8 cellular contexts compared by ENCODE assay signal in genomic region chr5:113513384-113514262, GRCh38. TPM values are rescaled to one million over a fixed set of nuclear protein-coding genes. Genes with fewer than 3 reads are reported as not detected.
A peak's percentile ranks its signal among the peaks of the same experiment; 100 is the strongest.
DNase-seq lines count a peak whose midpoint lies in the region; ATAC-seq and TF ChIP-seq lines count a peak whose summit lies in the region.

Gene YTHDC2, plus strand, starts transcription at chr5:113513694. Its CDS starts 202 bp downstream, at chr5:113513896.

- 2% methylated on average over 63 of the region's 69 CpGs for WGBS in smooth muscle cell (ENCODE audit: low lambda C conversion rate)

- H3K9me3 ChIP-seq in breast epithelium (no peaks in the 10 kb centered on the region), iPS-20b (ENCODE audit: insufficient read depth, low read depth, low read length) (no peaks in the 10 kb centered on the region), smooth muscle cell (replicated peaks; ENCODE audit: low read depth) (no peaks in the 10 kb centered on the region)

- no peaks in the 10 kb centered on the region for H3K27me3 ChIP-seq in ACC112 (ENCODE audit: insufficient read depth, low read length)
- H3K27me3 ChIP-seq in breast epithelium = no peaks in the 10 kb centered on the region
- no peaks in the 10 kb centered on the region for H3K27me3 ChIP-seq in iPS-20b (ENCODE audit: insufficient read depth, low read length)
- H3K27me3 ChIP-seq in smooth muscle cell (ENCODE audit: low read depth) = no peaks in the 10 kb centered on the region

- H2AFZ ChIP-seq in ACC112 (ENCODE audit: low read length, unreplicated experiment) (peak within 1 kb of the TSS; percentile 87), smooth muscle cell (ENCODE audit: low read depth) (peak within 1 kb of the TSS; percentile 90)

- ATAC-seq in GM18858 (IDR thresholded peaks at IDR 0.05; ENCODE audit: unreplicated experiment) = peak; percentile 97
- ATAC-seq in HG03095 (IDR thresholded peaks at IDR 0.05; ENCODE audit: unreplicated experiment) = peak; percentile 99

- no peaks in the 10 kb centered on the region for H3K36me3 ChIP-seq in ACC112 (ENCODE audit: insufficient read depth, low read length)
- no peaks in the 10 kb centered on the region for H3K36me3 ChIP-seq in breast epithelium
- peaks cover 23% of the 10 kb centered on the region; the same call in 1 of the 2 replicates for H3K36me3 ChIP-seq in iPS-20b (ENCODE audit: insufficient read depth, low read depth, low read length)
- no peaks in the 10 kb centered on the region for H3K36me3 ChIP-seq in smooth muscle cell (ENCODE audit: low read depth)

- H3K79me2 ChIP-seq in ACC112 (ENCODE audit: control insufficient read depth, insufficient read depth, low read length, unreplicated experiment) (peaks cover 23% of the 10 kb centered on the region), smooth muscle cell (ENCODE audit: low read depth) (peaks cover 33% of the 10 kb centered on the region)

- TF ChIP-seq CTCF in VCaP (conservative IDR thresholded peaks at IDR 0.05) (peak; percentile 53), breast epithelium (IDR thresholded peaks at IDR 0.05) (no peak), smooth muscle cell (IDR thresholded peaks at IDR 0.05; ENCODE audit: borderline replicate concordance, insufficient read depth, poor library complexity, severe bottlenecking) (no peak)

- no peak for TF ChIP-seq POLR2A in breast epithelium (IDR thresholded peaks at IDR 0.05)

- H3K4me2 ChIP-seq in smooth muscle cell = peak within 1 kb of the TSS; percentile 86

- DNase-seq in NCI-H2171 (lab: John Stamatoyannopoulos, UW) = peak; percentile 55
- DNase-seq in breast epithelium (ENCODE audit: low spot score in 2 of 2) = peak; percentile 80 to 83
- peak; percentile 62 for DNase-seq in smooth muscle cell (lab: John Stamatoyannopoulos, UW; ENCODE audit: unreplicated experiment)

- no peaks in the 10 kb centered on the region for H4K20me1 ChIP-seq in smooth muscle cell (ENCODE audit: low read depth)

- intact Hi-C loops in breast epithelium (cut with DNase I; ENCODE audit: low total_unique reads) = loop anchor here (5.0 kb wide), 1 partner anchor 1326 kb away; no protein-coding TSS in a partner anchor

- H3K9ac ChIP-seq in iPS-20b (ENCODE audit: low read depth, low read length) (peak within 1 kb of the TSS; percentile 86), smooth muscle cell (ENCODE audit: low read depth) (peak within 1 kb of the TSS; percentile 95)

- peak within 1 kb of the TSS; percentile 90 for H3K4me3 ChIP-seq in ACC112 (ENCODE audit: low read depth, low read length)
- H3K4me3 ChIP-seq in breast epithelium = peak within 1 kb of the TSS; percentile 61 to 93 (median 91)
- peak within 1 kb of the TSS; percentile 88 for H3K4me3 ChIP-seq in iPS-20b (ENCODE audit: low read length)
- peak within 1 kb of the TSS; percentile 69 for H3K4me3 ChIP-seq in smooth muscle cell

- H3K4me1 ChIP-seq in ACC112 (ENCODE audit: control insufficient read depth, insufficient read depth, low read length, unreplicated experiment) (peaks cover 9% of the 10 kb centered on the region), breast epithelium (no peaks in the 10 kb centered on the region), iPS-20b (ENCODE audit: insufficient read depth, low read length) (peaks cover 4% of the 10 kb centered on the region; the same call in 1 of the 2 replicates), smooth muscle cell (ENCODE audit: low read depth) (peaks cover 10% of the 10 kb centered on the region)

- H3K27ac ChIP-seq in ACC112 (ENCODE audit: low read depth, low read length) (peak within 1 kb of the TSS; percentile 78), VCaP (peak within 1 kb of the TSS; percentile 78), breast epithelium (peak within 1 kb of the TSS; percentile 93 to 98), iPS-20b (ENCODE audit: low read length) (no peak within 1 kb of the TSS), smooth muscle cell (ENCODE audit: low read depth) (peak within 1 kb of the TSS; percentile 79)

- H3F3A ChIP-seq in smooth muscle cell (ENCODE audit: low read depth) = no peaks in the 10 kb centered on the region

RNA-seq across cellular contexts. Expression of gene YTHDC2, which starts in this region (rescaled TPM):
- total RNA-seq in breast epithelium (10 to 100 TPM; 22.4 to 49.2 (median 40.0) TPM), smooth muscle cell (12.7 and 16.6 TPM in 2 replicates)
- polyA plus RNA-seq in smooth muscle cell = 5.4 and 8.8 TPM in 2 replicates
